In genomic region chr4:48640699-48641098, GRCh38 we compare ENCODE assay signal across 15 cellular contexts.
"Had no signal": no experiment of that assay in that cellular context is flagged by ENCODE, and none has a peak within 500 bp of the region (broad histone marks: within the 10 kb centered on the region; RNA-seq: fewer than 3 reads in every experiment).

No MANE protein-coding gene starts in this region.

- H3K4me3 ChIP-seq: lower lobe of right lung, stomach, tibial artery, vagina had no signal

- H3K36me3 ChIP-seq: lower lobe of right lung, stomach, tibial artery, vagina had no signal

- H3K4me3 Mint-ChIP-seq: activated CD4-positive, alpha-beta memory T cell treated with anti-CD3 and anti-CD28 coated beads for 36 hours; activated CD8-positive, alpha-beta memory T cell treated with anti-CD3 and anti-CD28 coated beads, Interleukin-2, amount 10 ng/mL, durations not matched to agents 7 days and 5 days; activated naive CD4-positive, alpha-beta T cell treated with anti-CD3 and anti-CD28 coated beads for 36 hours had no signal

- H3K9me3 ChIP-seq: lower lobe of right lung, stomach, tibial artery, vagina had no signal

- H3K27ac Mint-ChIP-seq: activated CD4-positive, alpha-beta memory T cell treated with anti-CD3 and anti-CD28 coated beads for 36 hours; activated CD8-positive, alpha-beta memory T cell treated with anti-CD3 and anti-CD28 coated beads, Interleukin-2, amount 10 ng/mL, durations not matched to agents 7 days and 5 days; activated naive CD4-positive, alpha-beta T cell treated with anti-CD3 and anti-CD28 coated beads for 36 hours; activated T-helper 2 cell treated with anti-CD3 and anti-CD28 coated beads, Interferon-gamma antibody, Interleukin-2, Interleukin-4, amounts not matched to agents 10 μg/mL and 5 μg/mL and 100 μg/mL, durations not matched to agents 14 hours and 24 hours and 36 hours had no signal

- ATAC-seq: activated CD8-positive, alpha-beta memory T cell treated with anti-CD3 and anti-CD28 coated beads, Interleukin-2, amount 10 ng/mL, durations not matched to agents 7 days and 5 days; foreskin keratinocyte; lower lobe of right lung had no signal

- H3K9me3 Mint-ChIP-seq: activated T-helper 2 cell treated with anti-CD3 and anti-CD28 coated beads, Interferon-gamma antibody, Interleukin-2, Interleukin-4, amounts not matched to agents 10 μg/mL and 5 μg/mL and 100 μg/mL, durations not matched to agents 14 hours and 24 hours and 36 hours had no signal

- H3K27me3 ChIP-seq: foreskin keratinocyte, stomach, tibial artery, vagina had no signal

- H3K27me3 Mint-ChIP-seq: activated CD4-positive, alpha-beta memory T cell treated with anti-CD3 and anti-CD28 coated beads for 36 hours; activated CD8-positive, alpha-beta memory T cell treated with anti-CD3 and anti-CD28 coated beads, Interleukin-2, amount 10 ng/mL, durations not matched to agents 7 days and 5 days had no signal

- DNase-seq: activated CD4-positive, alpha-beta memory T cell treated with anti-CD3 and anti-CD28 coated beads for 36 hours; activated CD8-positive, alpha-beta memory T cell treated with anti-CD3 and anti-CD28 coated beads, Interleukin-2, amount 10 ng/mL, durations not matched to agents 7 days and 5 days; activated naive CD4-positive, alpha-beta T cell treated with anti-CD3 and anti-CD28 coated beads for 36 hours; activated T-cell treated with anti-CD3 and anti-CD28 coated beads, Interleukin-2, amount 50 U/mL, for 1 hour; foreskin keratinocyte; kidney; lower lobe of right lung; stimulated activated CD4-positive, alpha-beta T cell treated with anti-CD3 and anti-CD28 coated beads, Interleukin-12 subunit alpha, Interleukin-12 subunit beta, amount 100 ng/mL, for 4 hours; stimulated activated CD4-positive, alpha-beta T cell treated with anti-CD3 and anti-CD28 coated beads, Interleukin-2, amount 100 ng/mL, for 24 hours; stomach; SW 1271; tibial artery had no signal

- FAIRE-seq: kidney had no signal

- H3K27ac ChIP-seq: foreskin keratinocyte, lower lobe of right lung, parathyroid adenoma, stomach, vagina had no signal
